In the genomic region with DNA sequence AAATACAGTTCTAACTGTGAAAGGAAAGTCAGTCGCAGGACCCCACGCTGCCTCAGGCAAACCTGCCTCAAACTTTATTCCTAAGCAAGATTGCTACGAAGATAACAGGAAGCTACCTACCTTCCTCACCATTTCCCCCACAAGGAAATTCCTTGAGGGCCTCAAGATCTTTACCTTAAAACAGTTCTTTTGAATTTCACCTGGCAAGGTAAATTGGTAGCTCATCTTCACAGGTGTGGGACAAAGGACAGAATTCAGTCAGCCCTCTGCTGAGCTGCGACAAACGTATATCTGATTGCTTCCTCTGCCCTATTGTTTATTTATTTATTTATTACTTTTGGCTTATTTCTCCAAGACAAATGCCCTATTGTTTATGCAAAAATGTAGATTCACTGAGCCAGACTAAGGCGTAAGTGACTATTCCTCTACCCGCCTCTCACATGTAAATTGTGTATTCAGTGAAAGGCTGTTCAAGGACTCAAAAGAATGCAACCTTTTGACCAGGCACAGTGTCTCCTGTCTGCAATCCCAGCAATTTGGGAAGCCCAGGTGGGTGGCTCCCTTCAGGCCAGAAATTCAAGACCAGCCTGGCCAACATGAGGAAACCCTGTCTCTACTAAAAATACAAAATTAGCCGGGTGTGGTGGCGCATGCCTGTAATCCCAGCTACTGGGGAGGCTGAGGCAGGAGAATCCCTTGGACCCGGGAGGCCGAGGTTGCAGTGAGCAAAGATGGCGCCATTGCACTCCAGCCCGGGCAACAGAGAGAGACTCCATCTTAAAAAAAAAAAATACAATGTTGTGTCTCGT, we compare ENCODE assay signal across 13 cellular contexts. TPM values are rescaled to one million over a fixed set of nuclear protein-coding genes. Genes with fewer than 3 reads are reported as not detected.
DNase-seq lines count a peak whose midpoint lies in the region; ATAC-seq and TF ChIP-seq lines count a peak whose summit lies in the region.
"Had no signal": no experiment of that assay in that cellular context is flagged by ENCODE, and none has a peak within 500 bp of the region (broad histone marks: within the 10 kb centered on the region; RNA-seq: fewer than 3 reads in every experiment).

No MANE protein-coding gene starts in this region.

- no peak for TF ChIP-seq CTCF in endodermal cell (conservative IDR thresholded peaks at IDR 0.05)

- peak; percentile 100 for ATAC-seq in GM21515 (IDR thresholded peaks at IDR 0.05; ENCODE audit: unreplicated experiment)
- peak; percentile 100 for ATAC-seq in HG03439 (IDR thresholded peaks at IDR 0.05; ENCODE audit: unreplicated experiment)
- peak; percentile 98 for ATAC-seq in stimulated activated effector memory CD8-positive, alpha-beta T cell treated with anti-CD3 and anti-CD28 coated beads, Interleukin-12 subunit alpha, Interleukin-12 subunit beta, amount 100 ng/mL, for 72 hours

- peak overlapping the region; percentile 72 for H3K9ac ChIP-seq in endodermal cell (ENCODE audit: extremely low read depth, low read length, poor library complexity, severe bottlenecking)

- intact Hi-C loops in posterior vena cava (cut with DNase I) = loop anchor here in 1 of 2 donors (10.0 kb wide), 1 partner anchor 798 kb away; no protein-coding TSS in a partner anchor

- H3K27me3 Mint-ChIP-seq in endodermal cell (ENCODE audit: insufficient read depth) = no peaks in the 10 kb centered on the region
- H3K27me3 Mint-ChIP-seq: natural killer cell treated with Interleukin-12 subunit alpha and Interleukin-12 subunit beta and Interleukin-15 and Interleukin-18, amount 100 ng/mL, for 72 hours had no signal

- H3K4me1 Mint-ChIP-seq in endodermal cell = peaks cover 27% of the 10 kb centered on the region
- H3K4me1 Mint-ChIP-seq in stimulated activated effector memory CD8-positive, alpha-beta T cell treated with anti-CD3 and anti-CD28 coated beads, Interleukin-12 subunit alpha, Interleukin-12 subunit beta, amount 100 ng/mL, for 72 hours = peaks cover 6% of the 10 kb centered on the region

- no peaks in the 10 kb centered on the region for H3K9me3 ChIP-seq in endodermal cell (ENCODE audit: control insufficient read depth, low read length)

- peak overlapping the region; percentile 52 for H3K27ac ChIP-seq in endodermal cell (ENCODE audit: low read depth, low read length)

- peak overlapping the region; percentile 29 for H3K4me3 ChIP-seq in endodermal cell (ENCODE audit: low read length)

- H3K9me3 Mint-ChIP-seq in endodermal cell = peaks cover 9% of the 10 kb centered on the region
- no peaks in the 10 kb centered on the region for H3K9me3 Mint-ChIP-seq in stimulated activated effector memory CD8-positive, alpha-beta T cell treated with anti-CD3 and anti-CD28 coated beads, Interleukin-12 subunit alpha, Interleukin-12 subunit beta, amount 100 ng/mL, for 72 hours
- H3K9me3 Mint-ChIP-seq: natural killer cell treated with Interleukin-12 subunit alpha and Interleukin-12 subunit beta and Interleukin-15 and Interleukin-18, amount 100 ng/mL, for 72 hours had no signal

- H3K4me3 Mint-ChIP-seq in endodermal cell = no peak overlapping the region
- no peak overlapping the region for H3K4me3 Mint-ChIP-seq in stimulated activated effector memory CD8-positive, alpha-beta T cell treated with anti-CD3 and anti-CD28 coated beads, Interleukin-12 subunit alpha, Interleukin-12 subunit beta, amount 100 ng/mL, for 72 hours
- H3K4me3 Mint-ChIP-seq: natural killer cell treated with Interleukin-12 subunit alpha and Interleukin-12 subunit beta and Interleukin-15 and Interleukin-18, amount 100 ng/mL, for 72 hours had no signal

- no peaks in the 10 kb centered on the region for H3K36me3 ChIP-seq in endodermal cell (ENCODE audit: control insufficient read depth, insufficient read depth, low read length)

- H3K27me3 ChIP-seq in endodermal cell (ENCODE audit: control insufficient read depth, insufficient read depth, low read length, poor library complexity, severe bottlenecking) = no peaks in the 10 kb centered on the region

- H3K27ac Mint-ChIP-seq in endodermal cell = peak overlapping the region; percentile 96
- H3K27ac Mint-ChIP-seq in stimulated activated effector memory CD8-positive, alpha-beta T cell treated with anti-CD3 and anti-CD28 coated beads, Interleukin-12 subunit alpha, Interleukin-12 subunit beta, amount 100 ng/mL, for 72 hours = no peak overlapping the region
- H3K27ac Mint-ChIP-seq: natural killer cell treated with Interleukin-12 subunit alpha and Interleukin-12 subunit beta and Interleukin-15 and Interleukin-18, amount 100 ng/mL, for 72 hours had no signal

- peaks cover 5% of the 10 kb centered on the region for H3K4me1 ChIP-seq in endodermal cell (ENCODE audit: control insufficient read depth, insufficient read depth, low read length)

- peaks cover 4% of the 10 kb centered on the region for H3K36me3 Mint-ChIP-seq in endodermal cell (ENCODE audit: low read depth)
- H3K36me3 Mint-ChIP-seq in stimulated activated effector memory CD8-positive, alpha-beta T cell treated with anti-CD3 and anti-CD28 coated beads, Interleukin-12 subunit alpha, Interleukin-12 subunit beta, amount 100 ng/mL, for 72 hours = no peaks in the 10 kb centered on the region
- H3K36me3 Mint-ChIP-seq: natural killer cell treated with Interleukin-12 subunit alpha and Interleukin-12 subunit beta and Interleukin-15 and Interleukin-18, amount 100 ng/mL, for 72 hours had no signal

- WGBS in endodermal cell (ENCODE audit: insufficient coverage in 1 of 2, insufficient read length in 1 of 2), 2 experiments = 58 to 78% methylated on average over 10 to 14 of the region's 14 CpGs

- DNase-seq in endodermal cell (peak; percentile 90), HCEC 1CT (no peak), posterior vena cava (ENCODE audit: low spot score) (no peak), NCI-H2171 treated with DMSO at 0.1 percent for 48 hours (lab: John Stamatoyannopoulos, UW) (no peak), SKM-1 (lab: John Stamatoyannopoulos, UW; ENCODE audit: unreplicated experiment) (no peak)
- no peak for DNase-seq in stimulated activated effector memory CD8-positive, alpha-beta T cell treated with anti-CD3 and anti-CD28 coated beads, Interleukin-12 subunit alpha, Interleukin-12 subunit beta, amount 100 ng/mL, for 72 hours (ENCODE audit: low spot score in 2 of 2)
- DNase-seq: activated gamma-delta T cell treated with Interleukin-2 at 50 U/mL for 16 hours, cortex of kidney, EL, OCI-M1 had no signal

RNA-seq across cellular contexts. Expression of gene PKNOX1, which starts 17.3 kb away (rescaled TPM):
- total RNA-seq in endodermal cell = 10 to 100 TPM; 25.9 to 29.9 TPM
- 18.6 TPM for polyA plus RNA-seq in endodermal cell (2013, experiment 1 of 2)
- polyA plus RNA-seq in endodermal cell (2013, experiment 2 of 2) = 17.6 TPM
- total RNA-seq in posterior vena cava = 10 to 100 TPM; 22.5 to 22.7 TPM

RNA-seq across cellular contexts. Expression of gene ERVH48-1, which starts 31.6 kb away (rescaled TPM):
- 100 to 1,000 TPM in 1 of 2 donors, 10 to 100 TPM in 1; 34.0 to 186 TPM for total RNA-seq in endodermal cell
- 15.1 TPM for polyA plus RNA-seq in endodermal cell (2013, experiment 1 of 2)
- polyA plus RNA-seq in endodermal cell (2013, experiment 2 of 2) = 15.2 TPM
- not detected for total RNA-seq in posterior vena cava
- total RNA-seq: natural killer cell treated with Interleukin-12 subunit alpha and Interleukin-12 subunit beta and Interleukin-15 and Interleukin-18, amount 100 ng/mL, for 72 hours had no signal

Comparison
In these comparisons a context has a peak if more than half of its experiments do, and no peak if none do; other contexts are left out.
1. RNA of gene ERVH48-1, which starts 31.6 kb away (total RNA-seq): 34.0 to 186 TPM in endodermal cell; not detected in posterior vena cava; every median in the first group is over 10 times any median in the second.
2. Peak in every context shown above with its lines, with median percentiles within 50 percentile points of each other: ATAC-seq.